Comparison of ENCODE assay signal across 12 cellular contexts in genomic region chr16:82629441-82630027, GRCh38. TPM values are rescaled to one million over a fixed set of nuclear protein-coding genes. Genes with fewer than 3 reads are reported as not detected.
A peak's percentile ranks its signal among the peaks of the same experiment; 100 is the strongest.
DNase-seq lines count a peak whose midpoint lies in the region; ATAC-seq and TF ChIP-seq lines count a peak whose summit lies in the region.
"Had no signal": no experiment of that assay in that cellular context is flagged by ENCODE, and none has a peak within 500 bp of the region (broad histone marks: within the 10 kb centered on the region; RNA-seq: fewer than 3 reads in every experiment).

No MANE protein-coding gene starts in this region.

- H3K4me3 Mint-ChIP-seq in activated CD8-positive, alpha-beta memory T cell treated with anti-CD3 and anti-CD28 coated beads, Interleukin-2, amount 10 ng/mL, durations not matched to agents 7 days and 5 days = no peak overlapping the region
- H3K4me3 Mint-ChIP-seq: activated CD4-positive, alpha-beta T cell treated with anti-CD3 and anti-CD28 coated beads, Interleukin-2, amount 10 ng/mL, durations not matched to agents 7 days and 5 days had no signal

- no peak overlapping the region for H3K4me3 ChIP-seq in astrocyte of the cerebellum (ENCODE audit: low read depth, low read length)
- peak overlapping the region; percentile 85 for H3K4me3 ChIP-seq in thoracic aorta
- H3K4me3 ChIP-seq: adrenal gland, Peyer's patch had no signal

- peak; percentile 44 for ATAC-seq in thoracic aorta (ENCODE audit: insufficient number of reproducible peaks, low FRiP score, low read depth)
- ATAC-seq in GM18505 (IDR thresholded peaks at IDR 0.05; ENCODE audit: unreplicated experiment) = no peak
- ATAC-seq in activated CD8-positive, alpha-beta memory T cell treated with anti-CD3 and anti-CD28 coated beads, Interleukin-2, amount 10 ng/mL, durations not matched to agents 7 days and 5 days = no peak

- no peaks in the 10 kb centered on the region for H3K9me3 Mint-ChIP-seq in activated CD8-positive, alpha-beta memory T cell treated with anti-CD3 and anti-CD28 coated beads, Interleukin-2, amount 10 ng/mL, durations not matched to agents 7 days and 5 days (ENCODE audit: low read depth)
- H3K9me3 Mint-ChIP-seq: activated CD4-positive, alpha-beta T cell treated with anti-CD3 and anti-CD28 coated beads, Interleukin-2, amount 10 ng/mL, durations not matched to agents 7 days and 5 days had no signal

- no peak for TF ChIP-seq CTCF in astrocyte of the cerebellum (IDR thresholded peaks at IDR 0.05; ENCODE audit: low read depth, low read length, missing control alignments)
- TF ChIP-seq CTCF in thoracic aorta (IDR thresholded peaks at IDR 0.05) = no peak
- TF ChIP-seq CTCF in GM13976 (IDR thresholded peaks at IDR 0.05; ENCODE audit: borderline replicate concordance, control extremely low read depth, extremely low read depth, insufficient read depth, missing control alignments) = no peak

- H3K36me3 ChIP-seq in thoracic aorta = no peaks in the 10 kb centered on the region
- H3K36me3 ChIP-seq: adrenal gland, Peyer's patch had no signal

- peaks cover 17 to 74% of the 10 kb centered on the region in 2 donors for H3K4me1 ChIP-seq in thoracic aorta (ENCODE audit: control insufficient read depth in 1 of 2, low read depth in 2 of 2)
- H3K4me1 ChIP-seq: adrenal gland had no signal

- CTCF ChIA-PET in activated CD8-positive, alpha-beta memory T cell treated with anti-CD3 and anti-CD28 coated beads, Interleukin-2, amount 10 ng/mL, durations not matched to agents 7 days and 5 days (lab: Charles Lee) = interaction anchor here (1.1 kb wide), 1 partner anchor 367 kb away, joined by 4 read pairs; no protein-coding TSS in a partner anchor

- peaks cover 62% of the 10 kb centered on the region for H3K27me3 Mint-ChIP-seq in activated CD8-positive, alpha-beta memory T cell treated with anti-CD3 and anti-CD28 coated beads, Interleukin-2, amount 10 ng/mL, durations not matched to agents 7 days and 5 days

- H3K27ac ChIP-seq in thoracic aorta = peak overlapping the region; percentile 73 to 91
- H3K27ac ChIP-seq: adrenal gland, Peyer's patch had no signal

- no peak for TF ChIP-seq POLR2A in GM18505 (IDR thresholded peaks at IDR 0.05; ENCODE audit: borderline replicate concordance, extremely low read depth, insufficient read depth, insufficient read length)

- no peak overlapping the region for H3K27ac Mint-ChIP-seq in activated CD8-positive, alpha-beta memory T cell treated with anti-CD3 and anti-CD28 coated beads, Interleukin-2, amount 10 ng/mL, durations not matched to agents 7 days and 5 days
- H3K27ac Mint-ChIP-seq: activated CD4-positive, alpha-beta T cell treated with anti-CD3 and anti-CD28 coated beads, Interleukin-2, amount 10 ng/mL, durations not matched to agents 7 days and 5 days had no signal

- in situ Hi-C loops in astrocyte of the cerebellum (cut with HindIII; ENCODE audit: low sequenced_read_pairs) = loop anchor here (25.0 kb wide), 1 partner anchor 592 kb away; the partner anchor contains the start of gene HSD17B2
- in situ Hi-C loops in GM13976 (cut with MboI; ENCODE audit: low sequenced_read_pairs, unreplicated experiment) = loop anchor here (25.0 kb wide), 1 partner anchor 583 kb away; no protein-coding TSS in a partner anchor

- H3K27me3 ChIP-seq in thoracic aorta (replicated peaks; ENCODE audit: insufficient read depth) = no peaks in the 10 kb centered on the region

- peaks cover 2% of the 10 kb centered on the region for H3K4me1 Mint-ChIP-seq in activated CD8-positive, alpha-beta memory T cell treated with anti-CD3 and anti-CD28 coated beads, Interleukin-2, amount 10 ng/mL, durations not matched to agents 7 days and 5 days

- DNase-seq in HCEC 1CT (peak; percentile 88), astrocyte of the cerebellum (ENCODE audit: low read depth) (peak; percentile 41), hepatic stellate cell (ENCODE audit: low spot score) (peak; percentile 77), thoracic aorta (ENCODE audit: low spot score) (no peak), GM13976 (ENCODE audit: low spot score) (no peak)
- no peak for DNase-seq in activated CD8-positive, alpha-beta memory T cell treated with anti-CD3 and anti-CD28 coated beads, Interleukin-2, amount 10 ng/mL, durations not matched to agents 7 days and 5 days
- DNase-seq: activated CD4-positive, alpha-beta T cell treated with anti-CD3 and anti-CD28 coated beads, Interleukin-2, amount 10 ng/mL, durations not matched to agents 7 days and 5 days; adrenal gland; hypothalamus; NCI-H1417 treated with DMSO at 0.1 percent for 48 hours; Peyer's patch had no signal

- H3K36me3 Mint-ChIP-seq in activated CD8-positive, alpha-beta memory T cell treated with anti-CD3 and anti-CD28 coated beads, Interleukin-2, amount 10 ng/mL, durations not matched to agents 7 days and 5 days = no peaks in the 10 kb centered on the region

- no peaks in the 10 kb centered on the region for H3K9me3 ChIP-seq in thoracic aorta
- H3K9me3 ChIP-seq: adrenal gland, Peyer's patch had no signal

RNA-seq across cellular contexts. Expression of gene CDH13, which starts 2.8 kb away (rescaled TPM):
- total RNA-seq in thoracic aorta = 100 to 1,000 TPM; 228 to 280 TPM
- total RNA-seq in activated CD8-positive, alpha-beta memory T cell treated with anti-CD3 and anti-CD28 coated beads, Interleukin-2, amount 10 ng/mL, durations not matched to agents 7 days and 5 days = not detected
- total RNA-seq: activated CD4-positive, alpha-beta T cell treated with anti-CD3 and anti-CD28 coated beads, Interleukin-2, amount 10 ng/mL, durations not matched to agents 7 days and 5 days had no signal

Comparison
In these comparisons a context has a peak if more than half of its experiments do, and no peak if none do; other contexts are left out.
1. DNase-seq: peak in HCEC 1CT (single experiment), astrocyte of the cerebellum (single experiment) and hepatic stellate cell (single experiment); none in thoracic aorta (single experiment), GM13976 (single experiment) and activated CD8-positive, alpha-beta memory T cell treated with anti-CD3 and anti-CD28 coated beads, Interleukin-2, amount 10 ng/mL, durations not matched to agents 7 days and 5 days (single experiment).
2. RNA of gene CDH13, which starts 2.8 kb away (total RNA-seq): 228 to 280 TPM in thoracic aorta; not detected in activated CD8-positive, alpha-beta memory T cell treated with anti-CD3 and anti-CD28 coated beads, Interleukin-2, amount 10 ng/mL, durations not matched to agents 7 days and 5 days; every median in the first group is over 100 times any median in the second.